15 cellular contexts compared by ENCODE assay signal in genomic region chr4:153036931-153037330, GRCh38.
"Had no signal": no experiment of that assay in that cellular context is flagged by ENCODE, and none has a peak within 500 bp of the region (broad histone marks: within the 10 kb centered on the region; RNA-seq: fewer than 3 reads in every experiment).

No MANE protein-coding gene starts in this region.

- H3K36me3 ChIP-seq: sigmoid colon, suprapubic skin, upper lobe of left lung had no signal

- H3K9me3 Mint-ChIP-seq: nephron had no signal

- H3K27ac Mint-ChIP-seq: activated naive CD8-positive, alpha-beta T cell; nephron had no signal

- H3K27me3 ChIP-seq: sigmoid colon, suprapubic skin, upper lobe of left lung had no signal

- H3K9me3 ChIP-seq: upper lobe of left lung had no signal

- H3K4me3 ChIP-seq: sigmoid colon, suprapubic skin, upper lobe of left lung had no signal

- DNase-seq: activated CD4-positive, alpha-beta T cell treated with anti-CD3 and anti-CD28 coated beads, Interleukin-2, amount 50 U/mL, for 4 hours; activated CD4-positive, CD25-positive, alpha-beta regulatory T cell treated with anti-CD3 and anti-CD28 coated beads, Interleukin-2, amount 50 U/mL, for 72 hours; activated T-cell treated with anti-CD3 and anti-CD28 coated beads, Interleukin-2, amount 50 U/mL, for 1 hour; anterior cingulate cortex; effector CD8-positive, alpha-beta T cell; foreskin fibroblast; mesenchymal stem cell; sigmoid colon; stimulated activated CD4-positive, alpha-beta T cell treated with anti-CD3 and anti-CD28 coated beads, Interleukin-2, amount 100 ng/mL, for 48 hours; stimulated activated naive CD4-positive, alpha-beta T cell treated with Interleukin-2 at 50 U/mL for 16 hours; upper lobe of left lung had no signal

- H3K4me1 ChIP-seq: sigmoid colon, upper lobe of left lung had no signal

- H3K27ac ChIP-seq: epithelial cell of prostate, sigmoid colon, suprapubic skin, upper lobe of left lung had no signal

- H3K36me3 Mint-ChIP-seq: activated naive CD8-positive, alpha-beta T cell had no signal

- H3K4me3 Mint-ChIP-seq: activated naive CD8-positive, alpha-beta T cell; nephron had no signal
